ENCODE assay signal across 18 cellular contexts in genomic region chr2:75518638-75519465, GRCh38. TPM values are rescaled to one million over a fixed set of nuclear protein-coding genes. Genes with fewer than 3 reads are reported as not detected.
DNase-seq lines count a peak whose midpoint lies in the region; ATAC-seq and TF ChIP-seq lines count a peak whose summit lies in the region.
"Had no signal": no experiment of that assay in that cellular context is flagged by ENCODE, and none has a peak within 500 bp of the region (broad histone marks: within the 10 kb centered on the region; RNA-seq: fewer than 3 reads in every experiment).

No MANE protein-coding gene starts in this region.

- peak overlapping the region; percentile 82 to 94 for H3K9ac ChIP-seq in liver (ENCODE audit: low read depth in 1 of 2, low read length in 2 of 2)

- H3K36me3 ChIP-seq in liver (ENCODE audit: control insufficient read depth in 4 of 4, insufficient read depth in 3 of 4, low read depth in 1 of 4, low read length in 3 of 4) (peaks cover 0 to 2% (median 0%) of the 10 kb centered on the region in 4 donors), upper lobe of right lung (no peaks in the 10 kb centered on the region)

- POLR2A ChIA-PET in WTC11 (lab: Charles Lee) = no interaction called here

- peak overlapping the region; percentile 55 for H3K27ac Mint-ChIP-seq in HFFc6
- H3K27ac Mint-ChIP-seq in WTC11 = no peak overlapping the region
- H3K27ac Mint-ChIP-seq: H9 had no signal

- H3K27ac ChIP-seq in liver (ENCODE audit: low read depth in 1 of 2, low read length in 2 of 2) = peak overlapping the region; percentile 79 to 96
- no peak overlapping the region for H3K27ac ChIP-seq in upper lobe of right lung
- H3K27ac ChIP-seq: HL-60, PC-9, SJSA1 had no signal

- TF ChIP-seq CTCF in HFFc6 (IDR thresholded peaks at IDR 0.05) (no peak), WTC11 (IDR thresholded peaks at IDR 0.05) (no peak), liver (IDR thresholded peaks at IDR 0.05; ENCODE audit: low read depth, low read length, missing input control) (no peak), upper lobe of right lung (IDR thresholded peaks at IDR 0.05) (no peak)

- H3K4me3 Mint-ChIP-seq in HFFc6 (no peak overlapping the region), WTC11 (no peak overlapping the region)
- H3K4me3 Mint-ChIP-seq: H9 had no signal

- H3K9me3 Mint-ChIP-seq in HFFc6 (no peaks in the 10 kb centered on the region; the same call in 1 of the 2 replicates), WTC11 (peaks cover 9% of the 10 kb centered on the region)
- H3K9me3 Mint-ChIP-seq: H9 had no signal

- H3K27me3 ChIP-seq in liver (ENCODE audit: control insufficient read depth in 4 of 4, insufficient read depth in 4 of 4, low read length in 3 of 4) (no peaks in the 10 kb centered on the region), upper lobe of right lung (no peaks in the 10 kb centered on the region)
- H3K27me3 ChIP-seq: SJSA1 had no signal

- peaks cover 8 to 65% (median 49%) of the 10 kb centered on the region in 4 donors for H3K4me1 ChIP-seq in liver (ENCODE audit: control insufficient read depth in 4 of 4, insufficient read depth in 4 of 4, low read length in 3 of 4)
- no peaks in the 10 kb centered on the region for H3K4me1 ChIP-seq in upper lobe of right lung

- TF ChIP-seq RAD21 in liver (IDR thresholded peaks at IDR 0.05) = peak; percentile 32 to 69

- DNase-seq in HFFc6 = peak; percentile 37
- DNase-seq in WTC11 (ENCODE audit: low spot score) = no peak
- no peak for DNase-seq in upper lobe of right lung
- DNase-seq in NCI-H1092 treated with DMSO at 0.1 percent for 48 hours (lab: John Stamatoyannopoulos, UW) = no peak
- no peak for DNase-seq in SW 1271 (lab: John Stamatoyannopoulos, UW)
- DNase-seq: Calu3, H9, Kasumi-1, NCI-H1694, NCI-H2029 treated with DMSO at 0.1 percent for 48 hours, NCI-H446 treated with DMSO at 0.1 percent for 48 hours, NCI-H526, PC-9 had no signal

- ATAC-seq in WTC11 = no peak
- ATAC-seq in upper lobe of right lung = peak; percentile 24
- ATAC-seq in HG02938 (IDR thresholded peaks at IDR 0.05; ENCODE audit: unreplicated experiment) = no peak
- ATAC-seq: Right ventricle myocardium inferior had no signal

- H3K9me3 ChIP-seq in liver (ENCODE audit: control insufficient read depth in 4 of 4, low read length in 3 of 4) (no peaks in the 10 kb centered on the region), upper lobe of right lung (no peaks in the 10 kb centered on the region)
- H3K9me3 ChIP-seq: SJSA1 had no signal

- WGBS in liver = 44% methylated on average over 10 of the region's 10 CpGs

- intact Hi-C loops in upper lobe of right lung (cut with DNase I) = no loop called here

- CTCF ChIA-PET in WTC11 (lab: Charles Lee) = interaction anchor here (0.8 to 1.2 kb wide), 2 partner anchors 25 to 87 kb away, joined by 3 read pairs; no protein-coding TSS in a partner anchor

- H3K4me1 Mint-ChIP-seq in HFFc6 (ENCODE audit: low read depth) (peaks cover 29% of the 10 kb centered on the region), WTC11 (no peaks in the 10 kb centered on the region)
- H3K4me1 Mint-ChIP-seq: H9 had no signal

- H3K27me3 Mint-ChIP-seq in HFFc6 (ENCODE audit: insufficient read depth) = peaks cover 1% of the 10 kb centered on the region; the same call in 1 of the 2 replicates
- no peaks in the 10 kb centered on the region for H3K27me3 Mint-ChIP-seq in WTC11 (ENCODE audit: low read depth)

- H3K4me3 ChIP-seq in liver (ENCODE audit: low read depth in 1 of 3, low read length in 3 of 3) (peak overlapping the region; percentile 43 to 75 (median 58)), upper lobe of right lung (no peak overlapping the region)
- H3K4me3 ChIP-seq: PC-9, SJSA1 had no signal

- H3K36me3 Mint-ChIP-seq in HFFc6 (ENCODE audit: low read depth) (peaks cover 63% of the 10 kb centered on the region), WTC11 (peaks cover 4% of the 10 kb centered on the region; the same call in 1 of the 2 replicates)

TF ChIP-seq in WTC11, 78 proteins besides CTCF, POLR2A, EP300 and RAD21:
- TF ChIP-seq GABPB1 (CRISPR knock-in tag; IDR thresholded peaks at IDR 0.05) (0 out of 2 replicates have a peak, but pooled peaks have one; percentile 41), SOX15 (CRISPR knock-in tag; IDR thresholded peaks at IDR 0.05) (no peak)

TF ChIP-seq in liver, 16 proteins besides CTCF, POLR2A, EP300 and RAD21:
- TF ChIP-seq HNF4A (conservative IDR thresholded peaks at IDR 0.05) (peak; percentile 95 to 96), ATF3 (IDR thresholded peaks at IDR 0.05) (peak; percentile 93), GABPA (IDR thresholded peaks at IDR 0.05 in 1 of 2, conservative IDR thresholded peaks at IDR 0.05 in 1 of 2) (peak in 1 of 2 donors; percentile 42), EGR1 (IDR thresholded peaks at IDR 0.05; ENCODE audit: low read depth in 2 of 2) (no peak), YY1 (IDR thresholded peaks at IDR 0.05) (peak; percentile 67), MAX (IDR thresholded peaks at IDR 0.05) (peak; percentile 81), SP1 (IDR thresholded peaks at IDR 0.05) (peak; percentile 97), FOXA2 (IDR thresholded peaks at IDR 0.05) (peak; percentile 85), JUND (IDR thresholded peaks at IDR 0.05) (peak; percentile 89 to 90), TAF1 (conservative IDR thresholded peaks at IDR 0.05) (peak; percentile 75), HNF4G (IDR thresholded peaks at IDR 0.05) (peak; percentile 78), FOXA1 (IDR thresholded peaks at IDR 0.05) (peak; percentile 71), NR2F2 (IDR thresholded peaks at IDR 0.05) (no peak), RXRA (IDR thresholded peaks at IDR 0.05) (peak; percentile 94 to 96)
- TF ChIP-seq, protein P1, sequence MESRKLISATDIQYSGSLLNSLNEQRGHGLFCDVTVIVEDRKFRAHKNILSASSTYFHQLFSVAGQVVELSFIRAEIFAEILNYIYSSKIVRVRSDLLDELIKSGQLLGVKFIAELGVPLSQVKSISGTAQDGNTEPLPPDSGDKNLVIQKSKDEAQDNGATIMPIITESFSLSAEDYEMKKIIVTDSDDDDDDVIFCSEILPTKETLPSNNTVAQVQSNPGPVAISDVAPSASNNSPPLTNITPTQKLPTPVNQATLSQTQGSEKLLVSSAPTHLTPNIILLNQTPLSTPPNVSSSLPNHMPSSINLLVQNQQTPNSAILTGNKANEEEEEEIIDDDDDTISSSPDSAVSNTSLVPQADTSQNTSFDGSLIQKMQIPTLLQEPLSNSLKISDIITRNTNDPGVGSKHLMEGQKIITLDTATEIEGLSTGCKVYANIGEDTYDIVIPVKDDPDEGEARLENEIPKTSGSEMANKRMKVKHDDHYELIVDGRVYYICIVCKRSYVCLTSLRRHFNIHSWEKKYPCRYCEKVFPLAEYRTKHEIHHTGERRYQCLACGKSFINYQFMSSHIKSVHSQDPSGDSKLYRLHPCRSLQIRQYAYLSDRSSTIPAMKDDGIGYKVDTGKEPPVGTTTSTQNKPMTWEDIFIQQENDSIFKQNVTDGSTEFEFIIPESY (IDR thresholded peaks at IDR 0.05) = peak; percentile 34
- TF ChIP-seq, protein P2, sequence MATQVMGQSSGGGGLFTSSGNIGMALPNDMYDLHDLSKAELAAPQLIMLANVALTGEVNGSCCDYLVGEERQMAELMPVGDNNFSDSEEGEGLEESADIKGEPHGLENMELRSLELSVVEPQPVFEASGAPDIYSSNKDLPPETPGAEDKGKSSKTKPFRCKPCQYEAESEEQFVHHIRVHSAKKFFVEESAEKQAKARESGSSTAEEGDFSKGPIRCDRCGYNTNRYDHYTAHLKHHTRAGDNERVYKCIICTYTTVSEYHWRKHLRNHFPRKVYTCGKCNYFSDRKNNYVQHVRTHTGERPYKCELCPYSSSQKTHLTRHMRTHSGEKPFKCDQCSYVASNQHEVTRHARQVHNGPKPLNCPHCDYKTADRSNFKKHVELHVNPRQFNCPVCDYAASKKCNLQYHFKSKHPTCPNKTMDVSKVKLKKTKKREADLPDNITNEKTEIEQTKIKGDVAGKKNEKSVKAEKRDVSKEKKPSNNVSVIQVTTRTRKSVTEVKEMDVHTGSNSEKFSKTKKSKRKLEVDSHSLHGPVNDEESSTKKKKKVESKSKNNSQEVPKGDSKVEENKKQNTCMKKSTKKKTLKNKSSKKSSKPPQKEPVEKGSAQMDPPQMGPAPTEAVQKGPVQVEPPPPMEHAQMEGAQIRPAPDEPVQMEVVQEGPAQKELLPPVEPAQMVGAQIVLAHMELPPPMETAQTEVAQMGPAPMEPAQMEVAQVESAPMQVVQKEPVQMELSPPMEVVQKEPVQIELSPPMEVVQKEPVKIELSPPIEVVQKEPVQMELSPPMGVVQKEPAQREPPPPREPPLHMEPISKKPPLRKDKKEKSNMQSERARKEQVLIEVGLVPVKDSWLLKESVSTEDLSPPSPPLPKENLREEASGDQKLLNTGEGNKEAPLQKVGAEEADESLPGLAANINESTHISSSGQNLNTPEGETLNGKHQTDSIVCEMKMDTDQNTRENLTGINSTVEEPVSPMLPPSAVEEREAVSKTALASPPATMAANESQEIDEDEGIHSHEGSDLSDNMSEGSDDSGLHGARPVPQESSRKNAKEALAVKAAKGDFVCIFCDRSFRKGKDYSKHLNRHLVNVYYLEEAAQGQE (IDR thresholded peaks at IDR 0.05) = peak; percentile 92

RNA-seq across cellular contexts. Expression of gene EVA1A, which starts 41.9 kb away (rescaled TPM):
- total RNA-seq in HFFc6 (2021; fragmentation: NEBNext Ultra II Directional; extraction: Animal tissue kit (Norgen Biotek cat#: 25700)) = 10 to 100 TPM; 61.7 to 75.2 (median 68.8) TPM
- total RNA-seq in WTC11 (2021) (3.2 to 4.1 TPM (median 3.3 TPM) in 3 replicates), liver (100 to 1,000 TPM in 1 of 2 donors, 10 to 100 TPM in 1; 45.7 to 206 TPM), upper lobe of right lung (41.9 TPM)
- 100 to 1,000 TPM in 1 of 2 donors, 10 to 100 TPM in 1; 93.2 to 107 TPM for polyA plus RNA-seq in liver
- total RNA-seq: Calu3 had no signal
